ENCODE assay signal across 3 cellular contexts in genomic region chr5:116242363-116242762, GRCh38.
TF ChIP-seq lines count a peak whose summit lies in the region.

No MANE protein-coding gene starts in this region.

TF ChIP-seq in liver, 16 proteins besides CTCF, POLR2A, EP300 and RAD21:
- TF ChIP-seq NR2F2 (IDR thresholded peaks at IDR 0.05) (peak; percentile 28), REST (IDR thresholded peaks at IDR 0.05) (no peak), SP1 (IDR thresholded peaks at IDR 0.05) (no peak)

TF ChIP-seq in HepG2, 621 proteins besides CTCF, POLR2A, EP300 and RAD21:
- TF ChIP-seq ZNF501 (CRISPR knock-in tag; IDR thresholded peaks at IDR 0.05) (no peak), SRSF9 (IDR thresholded peaks at IDR 0.05; ENCODE audit: borderline replicate concordance, insufficient read depth, low read depth, low read length, poor library complexity, severe bottlenecking) (no peak), GABPB1 (CRISPR knock-in tag; IDR thresholded peaks at IDR 0.05) (no peak), RELA (CRISPR knock-in tag; IDR thresholded peaks at IDR 0.05) (no peak), ZFX (CRISPR knock-in tag; IDR thresholded peaks at IDR 0.05; ENCODE audit: low read depth) (no peak), ERF (CRISPR knock-in tag; IDR thresholded peaks at IDR 0.05) (no peak), ZNF775 (CRISPR knock-in tag; IDR thresholded peaks at IDR 0.05; ENCODE audit: borderline replicate concordance) (no peak), HOXA5 (CRISPR knock-in tag; IDR thresholded peaks at IDR 0.05) (no peak), HOXA9 (CRISPR knock-in tag; IDR thresholded peaks at IDR 0.05; ENCODE audit: borderline replicate concordance) (no peak), MED13 (CRISPR knock-in tag; IDR thresholded peaks at IDR 0.05) (no peak), LBX2 (CRISPR knock-in tag; IDR thresholded peaks at IDR 0.05; ENCODE audit: borderline replicate concordance) (no peak), KLF9 (CRISPR knock-in tag; IDR thresholded peaks at IDR 0.05; ENCODE audit: low read depth) (no peak), NFE2L2 (IDR thresholded peaks at IDR 0.05; ENCODE audit: low read length) (no peak), ZNF747 (CRISPR knock-in tag; IDR thresholded peaks at IDR 0.05; ENCODE audit: borderline replicate concordance) (no peak), RCOR2 (CRISPR knock-in tag; IDR thresholded peaks at IDR 0.05) (no peak), FOXJ3 (CRISPR knock-in tag; IDR thresholded peaks at IDR 0.05; ENCODE audit: borderline replicate concordance) (no peak), ZNF850 (CRISPR knock-in tag; conservative IDR thresholded peaks at IDR 0.05) (no peak), BORCS8-MEF2B (CRISPR knock-in tag; IDR thresholded peaks at IDR 0.05) (no peak)
- TF ChIP-seq, protein P1, sequence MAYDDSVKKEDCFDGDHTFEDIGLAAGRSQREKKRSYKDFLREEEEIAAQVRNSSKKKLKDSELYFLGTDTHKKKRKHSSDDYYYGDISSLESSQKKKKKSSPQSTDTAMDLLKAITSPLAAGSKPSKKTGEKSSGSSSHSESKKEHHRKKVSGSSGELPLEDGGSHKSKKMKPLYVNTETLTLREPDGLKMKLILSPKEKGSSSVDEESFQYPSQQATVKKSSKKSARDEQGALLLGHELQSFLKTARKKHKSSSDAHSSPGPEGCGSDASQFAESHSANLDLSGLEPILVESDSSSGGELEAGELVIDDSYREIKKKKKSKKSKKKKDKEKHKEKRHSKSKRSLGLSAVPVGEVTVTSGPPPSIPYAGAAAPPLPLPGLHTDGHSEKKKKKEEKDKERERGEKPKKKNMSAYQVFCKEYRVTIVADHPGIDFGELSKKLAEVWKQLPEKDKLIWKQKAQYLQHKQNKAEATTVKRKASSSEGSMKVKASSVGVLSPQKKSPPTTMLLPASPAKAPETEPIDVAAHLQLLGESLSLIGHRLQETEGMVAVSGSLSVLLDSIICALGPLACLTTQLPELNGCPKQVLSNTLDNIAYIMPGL (CRISPR knock-in tag; IDR thresholded peaks at IDR 0.05; ENCODE audit: borderline replicate concordance in 1 of 2, low read depth in 1 of 2), result no peak
- TF ChIP-seq, protein P2, sequence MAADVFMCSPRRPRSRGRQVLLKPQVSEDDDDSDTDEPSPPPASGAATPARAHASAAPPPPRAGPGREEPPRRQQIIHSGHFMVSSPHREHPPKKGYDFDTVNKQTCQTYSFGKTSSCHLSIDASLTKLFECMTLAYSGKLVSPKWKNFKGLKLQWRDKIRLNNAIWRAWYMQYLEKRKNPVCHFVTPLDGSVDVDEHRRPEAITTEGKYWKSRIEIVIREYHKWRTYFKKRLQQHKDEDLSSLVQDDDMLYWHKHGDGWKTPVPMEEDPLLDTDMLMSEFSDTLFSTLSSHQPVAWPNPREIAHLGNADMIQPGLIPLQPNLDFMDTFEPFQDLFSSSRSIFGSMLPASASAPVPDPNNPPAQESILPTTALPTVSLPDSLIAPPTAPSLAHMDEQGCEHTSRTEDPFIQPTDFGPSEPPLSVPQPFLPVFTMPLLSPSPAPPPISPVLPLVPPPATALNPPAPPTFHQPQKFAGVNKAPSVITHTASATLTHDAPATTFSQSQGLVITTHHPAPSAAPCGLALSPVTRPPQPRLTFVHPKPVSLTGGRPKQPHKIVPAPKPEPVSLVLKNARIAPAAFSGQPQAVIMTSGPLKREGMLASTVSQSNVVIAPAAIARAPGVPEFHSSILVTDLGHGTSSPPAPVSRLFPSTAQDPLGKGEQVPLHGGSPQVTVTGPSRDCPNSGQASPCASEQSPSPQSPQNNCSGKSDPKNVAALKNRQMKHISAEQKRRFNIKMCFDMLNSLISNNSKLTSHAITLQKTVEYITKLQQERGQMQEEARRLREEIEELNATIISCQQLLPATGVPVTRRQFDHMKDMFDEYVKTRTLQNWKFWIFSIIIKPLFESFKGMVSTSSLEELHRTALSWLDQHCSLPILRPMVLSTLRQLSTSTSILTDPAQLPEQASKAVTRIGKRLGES (CRISPR knock-in tag; IDR thresholded peaks at IDR 0.05; ENCODE audit: borderline replicate concordance), result no peak

TF ChIP-seq in endothelial cell of umbilical vein, 7 proteins besides CTCF, POLR2A, EP300 and RAD21:
- TF ChIP-seq GATA2 (IDR thresholded peaks at IDR 0.05; ENCODE audit: insufficient read depth, insufficient read length, low read depth, low read length) (no peak), JUN (IDR thresholded peaks at IDR 0.05; ENCODE audit: borderline replicate concordance, insufficient read depth, insufficient read length, low read depth) (no peak), FOS (IDR thresholded peaks at IDR 0.05; ENCODE audit: borderline replicate concordance, insufficient read depth, low read length) (no peak), EZH2 (IDR thresholded peaks at IDR 0.05; ENCODE audit: borderline replicate concordance, low read depth, low read length, severe bottlenecking) (no peak), MYC (IDR thresholded peaks at IDR 0.05; ENCODE audit: low read depth, low read length) (no peak), MAX (IDR thresholded peaks at IDR 0.05; ENCODE audit: insufficient read depth, insufficient read length) (no peak), POLR2AphosphoS5 (IDR thresholded peaks at IDR 0.05; ENCODE audit: insufficient read depth, low read depth, low read length) (no peak)
TF ChIP-seq in endothelial cell of umbilical vein: peak in this region for 0.
